In genomic region chr6:15299430-15300131, GRCh38 we compare ENCODE assay signal across 8 cellular contexts. TPM values are rescaled to one million over a fixed set of nuclear protein-coding genes. Genes with fewer than 3 reads are reported as not detected.
DNase-seq lines count a peak whose midpoint lies in the region; ATAC-seq and TF ChIP-seq lines count a peak whose summit lies in the region.

No MANE protein-coding gene starts in this region.

- H3K79me2 ChIP-seq in H9 (ENCODE audit: insufficient read depth, low read length), result peaks cover 91% of the 10 kb centered on the region

- H4K5ac ChIP-seq in H9 (ENCODE audit: insufficient read length, low read depth, low read length), result no peak overlapping the region

- no peak overlapping the region for H3K4me3 Mint-ChIP-seq in H9
- peak overlapping the region; percentile 58 to 64 for H3K4me3 Mint-ChIP-seq in activated T-cell treated with anti-CD3 and anti-CD28 coated beads, Interleukin-2, amount 50 U/mL, for 72 hours

- H3K14ac ChIP-seq in H9 (ENCODE audit: insufficient read depth, low read length) (no peak overlapping the region), mesenchymal stem cell (ENCODE audit: low read length in 2 of 2) (no peak overlapping the region)

- no peaks in the 10 kb centered on the region for H4K20me1 ChIP-seq in H9 (ENCODE audit: control insufficient read depth, insufficient read depth, insufficient read length)

- no peak for TF ChIP-seq CTCF in H9 (conservative IDR thresholded peaks at IDR 0.05)

- H2AFZ ChIP-seq in H9 (ENCODE audit: low read length) (no peak overlapping the region), mesenchymal stem cell (ENCODE audit: low read depth, low read length) (no peak overlapping the region)

- H2BK12ac ChIP-seq in H9 (ENCODE audit: insufficient read length, low read depth, low read length) (no peak overlapping the region), mesenchymal stem cell (ENCODE audit: low read length in 2 of 2) (no peak overlapping the region)

- H3K23ac ChIP-seq in H9 (ENCODE audit: insufficient read length, low read depth, low read length), result no peak overlapping the region
- no peak overlapping the region for H3K23ac ChIP-seq in mesenchymal stem cell (ENCODE audit: low read length in 2 of 2)

- H2BK120ac ChIP-seq in H9 (ENCODE audit: low read depth, low read length, poor library complexity, severe bottlenecking), result no peak overlapping the region
- H2BK120ac ChIP-seq in mesenchymal stem cell (ENCODE audit: low read depth, low read length), result no peak overlapping the region

- H3K4ac ChIP-seq in H9 (ENCODE audit: low read depth, low read length), result no peak overlapping the region
- peak overlapping the region in 1 of 2 experiments; percentile 67 for H3K4ac ChIP-seq in mesenchymal stem cell (ENCODE audit: low read depth in 1 of 2, low read length in 2 of 2)

- H3K4me3 ChIP-seq in mesenchymal stem cell (ENCODE audit: insufficient read depth in 1 of 2, low read depth in 1 of 2, low read length in 2 of 2), result no peak overlapping the region

- no peak overlapping the region for H4K8ac ChIP-seq in H9 (replicated peaks; ENCODE audit: insufficient read length, low read depth, low read length)
- no peak overlapping the region for H4K8ac ChIP-seq in mesenchymal stem cell (ENCODE audit: low read length)

- H3K9ac ChIP-seq in H9 (ENCODE audit: extremely low read depth, insufficient read length, low read length) (no peak overlapping the region), mesenchymal stem cell (ENCODE audit: low read length) (no peak overlapping the region)

- H3K79me1 ChIP-seq in H9 (ENCODE audit: insufficient read depth, low read depth, low read length, poor library complexity, severe bottlenecking), result no peaks in the 10 kb centered on the region
- H3K79me1 ChIP-seq in mesenchymal stem cell (replicated peaks; ENCODE audit: low read length, poor library complexity, severe bottlenecking), result peaks cover 34% of the 10 kb centered on the region

- DNase-seq in H9, result no peak
- DNase-seq in activated T-cell treated with anti-CD3 and anti-CD28 coated beads, Interleukin-2, amount 50 U/mL, for 72 hours, result peak; percentile 48 to 69
- DNase-seq in mesenchymal stem cell, result no peak
- no peak for DNase-seq in COLO668 (lab: John Stamatoyannopoulos, UW; ENCODE audit: unreplicated experiment)
- no peak for DNase-seq in NCI-H82 treated with DMSO at 0.1 percent for 48 hours (lab: John Stamatoyannopoulos, UW; ENCODE audit: unreplicated experiment)

- H3T11ph ChIP-seq in H9 (ENCODE audit: low read length), result no peak overlapping the region

- no peaks in the 10 kb centered on the region for H3K9me3 Mint-ChIP-seq in H9
- no peaks in the 10 kb centered on the region for H3K9me3 Mint-ChIP-seq in activated T-cell treated with anti-CD3 and anti-CD28 coated beads, Interleukin-2, amount 50 U/mL, for 72 hours

- no peaks in the 10 kb centered on the region for H3K23me2 ChIP-seq in H9 (ENCODE audit: insufficient read length, low read depth, low read length, poor library complexity, severe bottlenecking)

- H2AK5ac ChIP-seq in H9 (ENCODE audit: insufficient read length, low read length) (no peak overlapping the region), mesenchymal stem cell (ENCODE audit: low read length, severe bottlenecking) (peak overlapping the region; percentile 78)

- H2BK20ac ChIP-seq in H9 (ENCODE audit: low read depth, low read length, poor library complexity, severe bottlenecking), result no peak overlapping the region

- H3K36me3 ChIP-seq in KOPT-K1 (ENCODE audit: insufficient read depth, low read length) (no peaks in the 10 kb centered on the region), mesenchymal stem cell (ENCODE audit: control insufficient read depth in 1 of 2, insufficient read depth in 2 of 2, low read depth in 1 of 2, low read length in 2 of 2) (no peaks in the 10 kb centered on the region)

- H3K56ac ChIP-seq in H9 (ENCODE audit: insufficient read length, low read depth, low read length), result no peak overlapping the region

- H3K4me1 Mint-ChIP-seq in H9, result peaks cover 62 to 65% of the 10 kb centered on the region in 2 experiments
- peaks cover 93% of the 10 kb centered on the region for H3K4me1 Mint-ChIP-seq in activated T-cell treated with anti-CD3 and anti-CD28 coated beads, Interleukin-2, amount 50 U/mL, for 72 hours (ENCODE audit: low read depth)

- WGBS in H9 (ENCODE audit: extremely low coverage, insufficient read length, low lambda C conversion rate), result no CpG with 5 or more reads among the region's 8 CpGs
- WGBS in mesenchymal stem cell, result 66% methylated on average over 8 of the region's 8 CpGs

- H2BK5ac ChIP-seq in H9 (ENCODE audit: insufficient read length, low read length) (no peak overlapping the region), mesenchymal stem cell (ENCODE audit: low read depth, low read length, poor library complexity, severe bottlenecking) (no peak overlapping the region)

- no peaks in the 10 kb centered on the region for H3K9me3 ChIP-seq in H9 (ENCODE audit: control insufficient read depth, low read depth, low read length)
- H3K9me3 ChIP-seq in KOPT-K1 (ENCODE audit: insufficient read depth, low read length, poor library complexity, severe bottlenecking), result no peaks in the 10 kb centered on the region
- no peaks in the 10 kb centered on the region for H3K9me3 ChIP-seq in mesenchymal stem cell (ENCODE audit: control insufficient read depth, low read length)

- H3K27me3 Mint-ChIP-seq in H9 (ENCODE audit: low read depth), result no peaks in the 10 kb centered on the region
- no peaks in the 10 kb centered on the region for H3K27me3 Mint-ChIP-seq in activated T-cell treated with anti-CD3 and anti-CD28 coated beads, Interleukin-2, amount 50 U/mL, for 72 hours (ENCODE audit: low read depth)

- H3K4me2 ChIP-seq in H9 (ENCODE audit: insufficient read depth, insufficient read length, low read length) (peak overlapping the region; percentile 7), mesenchymal stem cell (ENCODE audit: low read length, poor library complexity, severe bottlenecking) (no peak overlapping the region)

- peak overlapping the region; percentile 0 to 77 (median 63); a peak in 6 of 7 replicates for H3K27ac Mint-ChIP-seq in H9
- peak overlapping the region; percentile 16 for H3K27ac Mint-ChIP-seq in activated T-cell treated with anti-CD3 and anti-CD28 coated beads, Interleukin-2, amount 50 U/mL, for 72 hours

- no peak overlapping the region for H2BK15ac ChIP-seq in H9 (ENCODE audit: low read depth, low read length)
- H2BK15ac ChIP-seq in mesenchymal stem cell (ENCODE audit: low read depth, poor library complexity, severe bottlenecking), result no peak overlapping the region

- peaks cover 17% of the 10 kb centered on the region; the same call in 1 of the 2 replicates for H3K4me1 ChIP-seq in H9 (ENCODE audit: insufficient read depth, low read length)
- H3K4me1 ChIP-seq in mesenchymal stem cell (ENCODE audit: control insufficient read depth, insufficient read depth, low read depth, low read length), result peaks cover 4% of the 10 kb centered on the region

- H3K36me3 Mint-ChIP-seq in H9 (ENCODE audit: insufficient read depth in 1 of 3, low read depth in 3 of 3), result peaks cover 0 to 18% (median 8%) of the 10 kb centered on the region in 3 experiments; a peak in 4 of 7 replicates
- peaks cover 1 to 9% of the 10 kb centered on the region in 2 donors for H3K36me3 Mint-ChIP-seq in activated T-cell treated with anti-CD3 and anti-CD28 coated beads, Interleukin-2, amount 50 U/mL, for 72 hours (ENCODE audit: insufficient read depth in 2 of 2)

- H3K27me3 ChIP-seq in H9 (ENCODE audit: insufficient read depth, low read length), result no peaks in the 10 kb centered on the region
- H3K27me3 ChIP-seq in mesenchymal stem cell (ENCODE audit: control insufficient read depth in 1 of 2, insufficient read depth in 1 of 2, low read length in 2 of 2), result no peaks in the 10 kb centered on the region

- peak; percentile 81 for ATAC-seq in GM18511 (IDR thresholded peaks at IDR 0.05; ENCODE audit: unreplicated experiment)
- peak; percentile 51 to 52 for ATAC-seq in activated T-cell treated with anti-CD3 and anti-CD28 coated beads, Interleukin-2, amount 50 U/mL, for 72 hours (replicated peaks in 1 of 2)
- ATAC-seq in activated CD4-positive, CD25-positive, alpha-beta regulatory T cell treated with anti-CD3 and anti-CD28 coated beads, Interleukin-2, amount 50 U/mL, for 24 hours, result no peak

- H3K27ac ChIP-seq in H9 (ENCODE audit: insufficient read length, low read depth, low read length) (no peak overlapping the region), KOPT-K1 (ENCODE audit: low read depth, low read length, poor library complexity, severe bottlenecking) (peak overlapping the region; percentile 95), mesenchymal stem cell (ENCODE audit: low read length, poor library complexity, severe bottlenecking) (no peak overlapping the region)

- H4K91ac ChIP-seq in H9 (ENCODE audit: insufficient read length, low read depth, low read length) (no peak overlapping the region), mesenchymal stem cell (ENCODE audit: low read length) (no peak overlapping the region)

- H3K18ac ChIP-seq in H9 (ENCODE audit: insufficient read length, low read depth, low read length) (no peak overlapping the region), mesenchymal stem cell (ENCODE audit: low read depth in 1 of 2, low read length in 2 of 2) (peak overlapping the region in 1 of 2 experiments; percentile 18)

RNA-seq across cellular contexts. Expression of gene JARID2, which starts 53.7 kb away (rescaled TPM):
- 174 and 181 TPM in 2 replicates for total RNA-seq in H9 (2021)
- 10 to 100 TPM; 37.9 to 53.0 TPM for total RNA-seq in activated T-cell treated with anti-CD3 and anti-CD28 coated beads, Interleukin-2, amount 50 U/mL, for 72 hours
- 10.5 TPM for polyA plus RNA-seq in mesenchymal stem cell (2013, experiment 1 of 2)
- 9.8 TPM for polyA plus RNA-seq in mesenchymal stem cell (2013, experiment 2 of 2)

Comparison
In these comparisons a context has a peak if more than half of its experiments do, and no peak if none do; other contexts are left out.
1. ATAC-seq: peak in GM18511 (single experiment) and activated T-cell treated with anti-CD3 and anti-CD28 coated beads, Interleukin-2, amount 50 U/mL, for 72 hours (2 of 2); none in activated CD4-positive, CD25-positive, alpha-beta regulatory T cell treated with anti-CD3 and anti-CD28 coated beads, Interleukin-2, amount 50 U/mL, for 24 hours (0 of 2).
2. DNase-seq: peak in activated T-cell treated with anti-CD3 and anti-CD28 coated beads, Interleukin-2, amount 50 U/mL, for 72 hours (2 of 2); none in H9 (single experiment), mesenchymal stem cell (single experiment), COLO668 (single experiment) and NCI-H82 treated with DMSO at 0.1 percent for 48 hours (single experiment).
3. H3K4me3 Mint-ChIP-seq: peak in activated T-cell treated with anti-CD3 and anti-CD28 coated beads, Interleukin-2, amount 50 U/mL, for 72 hours (2 of 2); none in H9 (0 of 2).